ENCODE assay signal across 8 cellular contexts in the genomic region with DNA sequence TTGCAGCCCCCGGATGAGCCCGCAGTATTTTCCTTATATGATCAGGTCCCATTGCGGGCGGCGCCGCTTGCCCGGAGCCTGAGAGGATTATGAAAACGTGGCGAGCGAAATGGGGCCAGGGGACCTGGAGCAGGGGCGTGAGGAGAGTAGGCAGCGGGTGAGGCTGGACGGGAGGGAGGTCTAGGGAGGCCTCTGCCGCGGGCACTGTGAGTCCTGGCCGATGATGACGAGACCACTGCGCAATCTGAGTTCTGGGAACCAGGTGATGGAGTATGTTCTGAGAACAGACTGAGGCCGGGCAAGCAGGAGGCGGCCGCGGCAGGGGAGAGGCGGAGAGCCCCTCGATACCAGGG. TPM values are rescaled to one million over a fixed set of nuclear protein-coding genes. Genes with fewer than 3 reads are reported as not detected.
DNase-seq lines count a peak whose midpoint lies in the region; ATAC-seq and TF ChIP-seq lines count a peak whose summit lies in the region.

No MANE protein-coding gene starts in this region.

- peak; percentile 29 for DNase-seq in A172 (ENCODE audit: low spot score)
- peak; percentile 43 for DNase-seq in GM13977 (ENCODE audit: low spot score)
- DNase-seq in NCI-H748 (lab: John Stamatoyannopoulos, UW; ENCODE audit: unreplicated experiment): peak; percentile 81
- peak; percentile 45 for DNase-seq in activated gamma-delta T cell (lab: John Stamatoyannopoulos, UW)
- DNase-seq in glutamatergic neuron: peak; percentile 75
- DNase-seq in trophoblast cell: peak; percentile 73 to 76

- H3K4ac ChIP-seq in trophoblast cell (ENCODE audit: low read depth, low read length): peak overlapping the region; percentile 5

- peak; percentile 13 for ATAC-seq in HG03060 (IDR thresholded peaks at IDR 0.05; ENCODE audit: low read depth, unreplicated experiment)
- ATAC-seq in GM19324 (IDR thresholded peaks at IDR 0.05; ENCODE audit: low FRiP score, unreplicated experiment): no peak

- H3K9ac ChIP-seq in trophoblast cell (ENCODE audit: low read length): peak overlapping the region; percentile 63

- H3K36me3 ChIP-seq in trophoblast cell (ENCODE audit: control insufficient read depth in 1 of 2, insufficient read depth in 2 of 2, low read length in 2 of 2): no peaks in the 10 kb centered on the region

- peaks cover 7% of the 10 kb centered on the region for H3K4me1 Mint-ChIP-seq in glutamatergic neuron (ENCODE audit: low read depth, unreplicated experiment)

- H3K79me2 ChIP-seq in trophoblast cell (ENCODE audit: control insufficient read depth, insufficient read depth, low read length, poor library complexity): peaks cover 13% of the 10 kb centered on the region

- H3K9me3 ChIP-seq in trophoblast cell (ENCODE audit: insufficient read depth, low read depth, low read length): peaks cover 1% of the 10 kb centered on the region

- H3K18ac ChIP-seq in trophoblast cell (ENCODE audit: low read length): peak overlapping the region; percentile 60

- no CpG with 5 or more reads among the region's 24 CpGs for WGBS in trophoblast cell (ENCODE audit: extremely low coverage, insufficient coverage, insufficient read length)

- peaks cover 13% of the 10 kb centered on the region for H3K36me3 Mint-ChIP-seq in glutamatergic neuron (ENCODE audit: unreplicated experiment)

- H4K8ac ChIP-seq in trophoblast cell (ENCODE audit: low read depth, low read length): peak overlapping the region; percentile 89

- peaks cover 24% of the 10 kb centered on the region for H3K9me3 Mint-ChIP-seq in glutamatergic neuron (ENCODE audit: unreplicated experiment)

- H3K14ac ChIP-seq in trophoblast cell (ENCODE audit: low read length): peak overlapping the region; percentile 79

- H4K91ac ChIP-seq in trophoblast cell (ENCODE audit: low read depth, low read length): peak overlapping the region; percentile 50

- H3K4me2 ChIP-seq in trophoblast cell (ENCODE audit: low read length): peak overlapping the region; percentile 66

- H2AK5ac ChIP-seq in trophoblast cell (ENCODE audit: low read length): no peak overlapping the region

- peak overlapping the region; percentile 94 for H3K4me3 Mint-ChIP-seq in glutamatergic neuron (ENCODE audit: unreplicated experiment)

- H3K27ac ChIP-seq in trophoblast cell (ENCODE audit: low read depth, low read length): peak overlapping the region; percentile 46

- peak overlapping the region; percentile 90 for H3K27ac Mint-ChIP-seq in glutamatergic neuron (ENCODE audit: unreplicated experiment)

- H3K4me3 ChIP-seq in trophoblast cell (ENCODE audit: low read depth, low read length): peak overlapping the region; percentile 77

- peak overlapping the region; percentile 50 for H2BK12ac ChIP-seq in trophoblast cell (ENCODE audit: low read length)

- H2BK5ac ChIP-seq in trophoblast cell (ENCODE audit: low read depth, low read length, poor library complexity): peak overlapping the region; percentile 68

- H3K79me1 ChIP-seq in trophoblast cell (ENCODE audit: low read length): peaks cover 14% of the 10 kb centered on the region

- H3K23ac ChIP-seq in trophoblast cell (ENCODE audit: low read length): no peak overlapping the region

- in situ Hi-C loops in GM13977 (cut with MboI; ENCODE audit: low pct_unique_long_range_greater_than_20kb, low sequenced_read_pairs, unreplicated experiment): no loop called here

- peak overlapping the region; percentile 78 for H2BK120ac ChIP-seq in trophoblast cell (ENCODE audit: insufficient read depth, low read length, poor library complexity)

- TF ChIP-seq CTCF in GM13977 (IDR thresholded peaks at IDR 0.05; ENCODE audit: extremely low read depth, insufficient read depth, missing control alignments) (no peak), glutamatergic neuron (IDR thresholded peaks at IDR 0.05; ENCODE audit: partially characterized antibody, unreplicated experiment) (no peak)

- H3K27me3 ChIP-seq in trophoblast cell (ENCODE audit: insufficient read depth, low read length): no peaks in the 10 kb centered on the region

- peak overlapping the region; percentile 94 for H4K12ac ChIP-seq in trophoblast cell (ENCODE audit: low read depth, low read length)

- H2AFZ ChIP-seq in trophoblast cell (ENCODE audit: insufficient read depth, low read length, poor library complexity): peak overlapping the region; percentile 97

- peaks cover 0 to 4% of the 10 kb centered on the region in 2 experiments for H3K4me1 ChIP-seq in trophoblast cell (ENCODE audit: control insufficient read depth in 1 of 2, insufficient read depth in 2 of 2, low read length in 2 of 2)

- H3K27me3 Mint-ChIP-seq in glutamatergic neuron (ENCODE audit: unreplicated experiment): peaks cover 16% of the 10 kb centered on the region

RNA-seq across cellular contexts. Expression of a gene that starts 0.8 kb away (rescaled TPM):
- 56.9 and 61.0 TPM in 2 replicates for total RNA-seq in A172 (2014; rRNA removed; shearing (Covaris generic))
- 109 TPM for total RNA-seq in glutamatergic neuron (ENCODE audit: unreplicated experiment)
- polyA plus RNA-seq in trophoblast cell (2013): 35.9 and 37.6 TPM in 2 replicates

Comparison
In these comparisons a context has a peak if more than half of its experiments do, and no peak if none do; other contexts are left out.
1. DNase-seq: peak in every context shown above with its lines; median percentile 81 in NCI-H748; 75 in glutamatergic neuron; 74 in trophoblast cell; 45 in activated gamma-delta T cell; 43 in GM13977; 29 in A172.